Comparison of ENCODE assay signal across 14 cellular contexts in genomic region chr1:87109012-87109411, GRCh38.
"Had no signal": no experiment of that assay in that cellular context is flagged by ENCODE, and none has a peak within 500 bp of the region (broad histone marks: within the 10 kb centered on the region; RNA-seq: fewer than 3 reads in every experiment).

No MANE protein-coding gene starts in this region.

- H3K27ac ChIP-seq: dorsolateral prefrontal cortex, esophagus squamous epithelium, left ventricle myocardium inferior, pancreas, testis, upper lobe of right lung, VCaP had no signal

- H3K27me3 ChIP-seq: dorsolateral prefrontal cortex, esophagus squamous epithelium, pancreas, testis, upper lobe of right lung had no signal

- H3K9me3 ChIP-seq: esophagus squamous epithelium, left ventricle myocardium inferior, pancreas, testis, upper lobe of right lung had no signal

- ATAC-seq: pancreas; stimulated activated naive CD8-positive, alpha-beta T cell treated with anti-CD3 and anti-CD28 coated beads, Interleukin-15, Interleukin-2, amounts not matched to agents 100 U/mL and 50 U/mL, for 24 hours; upper lobe of right lung had no signal

- DNase-seq: activated CD4-positive, alpha-beta memory T cell treated with anti-CD3 and anti-CD28 coated beads for 36 hours; activated gamma-delta T cell treated with Interleukin-2 at 50 U/mL for 16 hours; activated naive CD8-positive, alpha-beta T cell treated with anti-CD3 and anti-CD28 coated beads for 36 hours; activated T-cell treated with anti-CD3 and anti-CD28 coated beads, Interleukin-2, amount 50 U/mL, for 48 hours; dorsolateral prefrontal cortex; esophagus squamous epithelium; left ventricle myocardium inferior; pancreas; stimulated activated CD4-positive, alpha-beta T cell treated with anti-CD3 and anti-CD28 coated beads, Interleukin-4, amount 100 ng/mL, for 1 hour; stimulated activated CD8-positive, alpha-beta memory T cell treated with anti-CD3 and anti-CD28 coated beads, Interleukin-4, amount 100 ng/mL, for 48 hours; stimulated activated naive CD8-positive, alpha-beta T cell treated with anti-CD3 and anti-CD28 coated beads, Interleukin-15, Interleukin-2, amounts not matched to agents 100 U/mL and 50 U/mL, for 24 hours; testis; upper lobe of right lung had no signal

- H3K27me3 Mint-ChIP-seq: activated CD4-positive, alpha-beta memory T cell treated with anti-CD3 and anti-CD28 coated beads for 36 hours; activated naive CD8-positive, alpha-beta T cell treated with anti-CD3 and anti-CD28 coated beads for 36 hours had no signal

- H3K9me3 Mint-ChIP-seq: activated CD4-positive, alpha-beta memory T cell treated with anti-CD3 and anti-CD28 coated beads for 36 hours; activated naive CD8-positive, alpha-beta T cell treated with anti-CD3 and anti-CD28 coated beads for 36 hours had no signal

- H3K4me3 ChIP-seq: dorsolateral prefrontal cortex, esophagus squamous epithelium, left ventricle myocardium inferior, pancreas, testis, upper lobe of right lung had no signal

- H3K36me3 ChIP-seq: esophagus squamous epithelium, left ventricle myocardium inferior, pancreas, upper lobe of right lung had no signal

- H3K27ac Mint-ChIP-seq: activated CD4-positive, alpha-beta memory T cell treated with anti-CD3 and anti-CD28 coated beads for 36 hours; activated naive CD8-positive, alpha-beta T cell treated with anti-CD3 and anti-CD28 coated beads for 36 hours had no signal

- H3K4me1 ChIP-seq: esophagus squamous epithelium, pancreas, testis, upper lobe of right lung had no signal

- H3K4me1 Mint-ChIP-seq: activated naive CD8-positive, alpha-beta T cell treated with anti-CD3 and anti-CD28 coated beads for 36 hours had no signal

- H3K4me3 Mint-ChIP-seq: activated CD4-positive, alpha-beta memory T cell treated with anti-CD3 and anti-CD28 coated beads for 36 hours; activated naive CD8-positive, alpha-beta T cell treated with anti-CD3 and anti-CD28 coated beads for 36 hours had no signal

- H3K36me3 Mint-ChIP-seq: activated naive CD8-positive, alpha-beta T cell treated with anti-CD3 and anti-CD28 coated beads for 36 hours had no signal
